In genomic region chr10:118904284-118904683, GRCh38 we compare ENCODE assay signal across 16 cellular contexts.
DNase-seq lines count a peak whose midpoint lies in the region; ATAC-seq and TF ChIP-seq lines count a peak whose summit lies in the region.
"Had no signal": no experiment of that assay in that cellular context is flagged by ENCODE, and none has a peak within 500 bp of the region (broad histone marks: within the 10 kb centered on the region; RNA-seq: fewer than 3 reads in every experiment).

No MANE protein-coding gene starts in this region.

- H3K9me3 ChIP-seq in thyroid gland, result no peaks in the 10 kb centered on the region
- H3K9me3 ChIP-seq in MG63, result no peaks in the 10 kb centered on the region

- TF ChIP-seq POLR2A in thyroid gland (IDR thresholded peaks at IDR 0.05), result no peak

- H3K27me3 ChIP-seq in thyroid gland (no peaks in the 10 kb centered on the region), MG63 (no peaks in the 10 kb centered on the region)

- no peak for TF ChIP-seq CTCF in fibroblast of villous mesenchyme (IDR thresholded peaks at IDR 0.05; ENCODE audit: insufficient read depth, low read depth, low read length)
- no peak for TF ChIP-seq CTCF in thyroid gland (IDR thresholded peaks at IDR 0.05)

- intact Hi-C loops in thyroid gland (cut with DNase I), result no loop called here

- H3K4me3 ChIP-seq in fibroblast of villous mesenchyme (ENCODE audit: low read depth, low read length) (no peak overlapping the region), thyroid gland (replicated peaks in 1 of 3) (no peak overlapping the region), MG63 (no peak overlapping the region)

- ATAC-seq in GM19035 (IDR thresholded peaks at IDR 0.05; ENCODE audit: unreplicated experiment), result no peak

- 68 to 73% methylated on average over 8 of the region's 8 CpGs for WGBS in thyroid gland, 2 donors

- no peak overlapping the region for H3K27ac ChIP-seq in thyroid gland
- H3K27ac ChIP-seq: HL-60 had no signal

- no peaks in the 10 kb centered on the region for H3K4me1 ChIP-seq in thyroid gland

- DNase-seq in NCI-H524 (lab: John Stamatoyannopoulos, UW) (peak; percentile 52 to 54), NCI-H524 treated with DMSO at 0.1 percent for 48 hours (lab: John Stamatoyannopoulos, UW) (no peak), NCI-H2227 treated with DMSO at 0.1 percent for 48 hours (lab: John Stamatoyannopoulos, UW) (peak; percentile 21), fibroblast of villous mesenchyme (ENCODE audit: low read depth) (peak; percentile 28), thyroid gland (peak; percentile 4 to 19), MG63 (no peak), NCI-H82 treated with DMSO at 0.1 percent for 48 hours (lab: John Stamatoyannopoulos, UW; ENCODE audit: unreplicated experiment) (no peak)
- DNase-seq: 8988T; ACHN; C1 segment of cervical spinal cord; CD4-positive, alpha-beta memory T cell; DMS79; HCEC 1CT; HFFc6 had no signal

- H3K36me3 ChIP-seq in thyroid gland (no peaks in the 10 kb centered on the region), MG63 (no peaks in the 10 kb centered on the region)

Comparison
In these comparisons a context has a peak if more than half of its experiments do, and no peak if none do; other contexts are left out.
1. DNase-seq: peak in NCI-H524 (2 of 2), NCI-H2227 treated with DMSO at 0.1 percent for 48 hours (single experiment), fibroblast of villous mesenchyme (single experiment) and thyroid gland (2 of 2); none in NCI-H524 treated with DMSO at 0.1 percent for 48 hours (single experiment), MG63 (single experiment) and NCI-H82 treated with DMSO at 0.1 percent for 48 hours (single experiment).